ENCODE assay signal across 9 cellular contexts in genomic region chr6:32128751-32129296, GRCh38. TPM values are rescaled to one million over a fixed set of nuclear protein-coding genes. Genes with fewer than 3 reads are reported as not detected.
DNase-seq lines count a peak whose midpoint lies in the region; ATAC-seq, FAIRE-seq and TF ChIP-seq lines count a peak whose summit lies in the region.
"Had no signal": no experiment of that assay in that cellular context is flagged by ENCODE, and none has a peak within 500 bp of the region (broad histone marks: within the 10 kb centered on the region; RNA-seq: fewer than 3 reads in every experiment).

No MANE protein-coding gene starts in this region.

- peak overlapping the region; percentile 69 to 90 for H3K9ac ChIP-seq in K562 (ENCODE audit: insufficient read depth in 1 of 2, low read depth in 2 of 2, low read length in 2 of 2)

- H3K27ac Mint-ChIP-seq in activated T-cell treated with anti-CD3 and anti-CD28 coated beads, Interleukin-2, amount 50 U/mL, for 72 hours, result peak overlapping the region; percentile 82

- peak overlapping the region; percentile 87 to 100 for H3K4me3 Mint-ChIP-seq in activated T-cell treated with anti-CD3 and anti-CD28 coated beads, Interleukin-2, amount 50 U/mL, for 72 hours

- H3K9me3 Mint-ChIP-seq in activated T-cell treated with anti-CD3 and anti-CD28 coated beads, Interleukin-2, amount 50 U/mL, for 72 hours, result peaks cover 0 to 2% of the 10 kb centered on the region in 2 donors

- no peak for ATAC-seq in activated T-cell treated with anti-CD3 and anti-CD28 coated beads, Interleukin-2, amount 50 U/mL, for 72 hours (replicated peaks in 1 of 2)
- no peak for ATAC-seq in K562

- peak overlapping the region; percentile 27 for H2AFZ ChIP-seq in K562 (ENCODE audit: low read depth, low read length)

- intact Hi-C loops in K562 (cut with micrococcal nuclease) (loop anchor here (2.0 kb wide), 1 partner anchor 390 kb away; no protein-coding TSS in a partner anchor), tibial artery (cut with DNase I; ENCODE audit: low total_unique reads) (no loop called here)

- no peaks in the 10 kb centered on the region for H4K20me1 ChIP-seq in K562 (replicated peaks; ENCODE audit: control insufficient read depth, insufficient read depth, low read length)

- H3K4me1 Mint-ChIP-seq in activated T-cell treated with anti-CD3 and anti-CD28 coated beads, Interleukin-2, amount 50 U/mL, for 72 hours (ENCODE audit: low read depth), result peaks cover 43% of the 10 kb centered on the region

- TF ChIP-seq POLR2A in K562 (conservative IDR thresholded peaks at IDR 0.05), result no peak

- no peaks in the 10 kb centered on the region for H3K27me3 Mint-ChIP-seq in activated T-cell treated with anti-CD3 and anti-CD28 coated beads, Interleukin-2, amount 50 U/mL, for 72 hours (ENCODE audit: low read depth)

- peak overlapping the region; percentile 90 for H3K4me2 ChIP-seq in K562 (ENCODE audit: insufficient read depth, low read length)

- CTCF ChIA-PET in K562 (lab: Yijun Ruan, JAX; ENCODE audit: low intra/inter-chr PET ratio), result interaction anchor here (0.8 to 1.1 kb wide), 2 partner anchors 10 to 25 kb away, joined by 3 to 4 read pairs; partner anchors contain the start of gene PPT2

- no peaks in the 10 kb centered on the region for H3K9me1 ChIP-seq in K562 (ENCODE audit: control insufficient read depth, insufficient read depth, low read length)

- H3K27ac ChIP-seq in K562 (ENCODE audit: extremely low read depth, low read depth, low read length) (peak overlapping the region; percentile 83), tibial artery (peak overlapping the region; percentile 68 to 89)

- POLR2A ChIA-PET in K562 (lab: Yijun Ruan, JAX), result interaction anchor here (0.6 to 3.9 kb wide), 17 partner anchors 8 to 1815 kb away, joined by 3 to 23 read pairs (median 6); partner anchors contain the start of genes EGFL8, RNF5 and TNXB

- 8% methylated on average over 13 of the region's 13 CpGs for WGBS in K562 (ENCODE audit: insufficient coverage, low coverage, missing lambda C conversion rate)

- BruUV-seq in K562 (replicated peaks; lab: Mats Ljungman, UMichigan), result no TSS peak

- peaks cover 39% of the 10 kb centered on the region for H3K79me2 ChIP-seq in K562 (ENCODE audit: control insufficient read depth, insufficient read depth, low read length)

- H3K4me3 ChIP-seq in K562, result peak overlapping the region; percentile 91
- peak overlapping the region; percentile 65 to 94 for H3K4me3 ChIP-seq in tibial artery

- TF ChIP-seq CTCF in K562 (IDR thresholded peaks at IDR 0.05 in 2 of 3, conservative IDR thresholded peaks at IDR 0.05 in 1 of 3; ENCODE audit: insufficient read depth in 2 of 3, low read depth in 1 of 3, low read length in 3 of 3) (no peak), tibial artery (IDR thresholded peaks at IDR 0.05) (no peak)

- FAIRE-seq in K562 (lab: Jason Lieb, UNC), result no peak
- no peak for FAIRE-seq in urothelium cell line (lab: Jason Lieb, UNC)

- H3K36me3 Mint-ChIP-seq in activated T-cell treated with anti-CD3 and anti-CD28 coated beads, Interleukin-2, amount 50 U/mL, for 72 hours (ENCODE audit: insufficient read depth in 2 of 2), result peaks cover 11 to 17% of the 10 kb centered on the region in 2 donors

- in situ Hi-C loops in K562 (cut with MboI), result no loop called here

- H3K36me3 ChIP-seq in K562 (ENCODE audit: control insufficient read depth, insufficient read depth, low read length) (peaks cover 31% of the 10 kb centered on the region; the same call in 2 of the 3 replicates), tibial artery (peaks cover 23 to 31% (median 25%) of the 10 kb centered on the region in 3 donors)

- H3K9me3 ChIP-seq in K562 (replicated peaks; ENCODE audit: control insufficient read depth, insufficient read depth, low read depth, low read length) (no peaks in the 10 kb centered on the region), tibial artery (no peaks in the 10 kb centered on the region)

- no peak; a peak in 1 of 4 replicates for TF ChIP-seq RAD21 in K562 (CRISPR knock-in tag; conservative IDR thresholded peaks at IDR 0.05 in 1 of 2, IDR thresholded peaks at IDR 0.05 in 1 of 2)

- H3K4me1 ChIP-seq in K562 (replicated peaks in 1 of 2; ENCODE audit: control insufficient read depth in 2 of 2, insufficient read depth in 2 of 2, low read length in 2 of 2) (peaks cover 35 to 36% of the 10 kb centered on the region in 2 experiments), tibial artery (peaks cover 0 to 43% (median 34%) of the 10 kb centered on the region in 4 donors)

- H3K27me3 ChIP-seq in K562 (ENCODE audit: control insufficient read depth in 2 of 2, insufficient read depth in 2 of 2, low read length in 2 of 2), result no peaks in the 10 kb centered on the region
- H3K27me3 ChIP-seq in tibial artery, result no peaks in the 10 kb centered on the region

- no peak for TF ChIP-seq EP300 in K562 (IDR thresholded peaks at IDR 0.05; ENCODE audit: low read length)

- DNase-seq in activated T-cell treated with anti-CD3 and anti-CD28 coated beads, Interleukin-2, amount 50 U/mL, for 72 hours, result no peak
- DNase-seq in activated T-cell treated with anti-CD3 and anti-CD28 coated beads for 4 hours (no peak), K562 (ENCODE audit: extremely low read depth in 1 of 4, low spot score in 3 of 4) (no peak), medulla oblongata (ENCODE audit: extremely low spot score) (peak; percentile 40), tibial artery (peak in 1 of 2 donors; percentile 69), urothelium cell line (ENCODE audit: low spot score) (no peak)
- no peak for DNase-seq in stimulated activated CD4-positive, alpha-beta T cell treated with anti-CD3 and anti-CD28 coated beads, Interleukin-15, amount 100 ng/mL, for 24 hours
- DNase-seq in stimulated activated CD4-positive, alpha-beta T cell treated with anti-CD3 and anti-CD28 coated beads, Interleukin-2, amount 100 ng/mL, for 48 hours, result no peak

RNA-seq across cellular contexts. Expression of gene ATF6B, which starts 0.8 kb away (rescaled TPM):
- 100 to 1,000 TPM in 1 of 2 donors, 10 to 100 TPM in 1; 99.9 to 105 TPM for total RNA-seq in activated T-cell treated with anti-CD3 and anti-CD28 coated beads, Interleukin-2, amount 50 U/mL, for 72 hours
- 189 and 474 TPM in 2 replicates for total RNA-seq in K562 (2011; cell fraction: chromatin; rRNA removed; ENCODE audit: low replicate concordance)
- total RNA-seq in K562 (2011; cell fraction: nucleolus; rRNA removed), result 248 and 265 TPM in 2 replicates
- 205 and 216 TPM in 2 replicates for total RNA-seq in K562 (2011; cell fraction: nucleoplasm; rRNA removed)
- 22.7 and 25.4 TPM in 2 replicates for total RNA-seq in K562 (2014; rRNA removed)
- 15.6 and 21.5 TPM in 2 replicates for total RNA-seq in K562 (2014; rRNA removed; fragmentation: Illumina TruSeq; extraction: Trizol)
- total RNA-seq in K562 (2015; rRNA removed; fragmentation: Illumina TruSeq; extraction: Trizol), result 30.5 and 31.7 TPM in 2 replicates
- 83.6 and 89.7 TPM in 2 replicates for total RNA-seq in K562 (2021)
- 46.6 and 83.9 TPM in 2 replicates for polyA plus RNA-seq in K562 (2011; rRNA removed)
- polyA plus RNA-seq in K562 (2011; cell fraction: cytosol; rRNA removed), result 74.9 and 91.7 TPM in 2 replicates
- polyA plus RNA-seq in K562 (2011; cell fraction: nucleus; rRNA removed), result 198 and 250 TPM in 2 replicates
- 138 and 229 TPM in 2 replicates for polyA plus RNA-seq in K562 (2012)
- polyA plus RNA-seq in K562 (2014; fragmentation: Illumina TruSeq; extraction: Trizol), result 128 and 131 TPM in 2 replicates
- polyA plus RNA-seq in K562 (2014; fragmentation: Nextera tagmentation; extraction: Ambion mirVana), result 10 to 100 TPM; 20.7 to 26.1 TPM
- polyA plus RNA-seq in K562 (2014; rRNA removed), result 88.0 and 103 TPM in 2 replicates
- polyA minus RNA-seq in K562 (2011; rRNA and poly(A)+ RNA removed), result 22.1 and 23.6 TPM in 2 replicates
- 34.3 and 45.6 TPM in 2 replicates for polyA minus RNA-seq in K562 (2011; cell fraction: cytosol; rRNA and poly(A)+ RNA removed)
- 42.9 and 68.4 TPM in 2 replicates for polyA minus RNA-seq in K562 (2011; cell fraction: nucleus; rRNA and poly(A)+ RNA removed)

RNA-seq across cellular contexts. Expression of gene FKBPL, which starts 1.3 kb away (rescaled TPM):
- total RNA-seq in activated T-cell treated with anti-CD3 and anti-CD28 coated beads, Interleukin-2, amount 50 U/mL, for 72 hours, result 1 to 10 TPM; 6.9 to 9.1 TPM
- 7.3 and 12.0 TPM in 2 replicates for total RNA-seq in K562 (2011; cell fraction: chromatin; rRNA removed; ENCODE audit: low replicate concordance)
- 8.4 and 12.0 TPM in 2 replicates for total RNA-seq in K562 (2011; cell fraction: nucleolus; rRNA removed)
- total RNA-seq in K562 (2011; cell fraction: nucleoplasm; rRNA removed), result 7.9 and 8.3 TPM in 2 replicates
- 18.8 and 24.3 TPM in 2 replicates for total RNA-seq in K562 (2014; rRNA removed)
- total RNA-seq in K562 (2014; rRNA removed; fragmentation: Illumina TruSeq; extraction: Trizol), result 18.7 and 23.5 TPM in 2 replicates
- 23.9 and 26.7 TPM in 2 replicates for total RNA-seq in K562 (2015; rRNA removed; fragmentation: Illumina TruSeq; extraction: Trizol)
- 21.0 and 22.9 TPM in 2 replicates for total RNA-seq in K562 (2021)
- 9.0 and 11.5 TPM in 2 replicates for polyA plus RNA-seq in K562 (2011; rRNA removed)
- 7.7 and 12.2 TPM in 2 replicates for polyA plus RNA-seq in K562 (2011; cell fraction: cytosol; rRNA removed)
- polyA plus RNA-seq in K562 (2011; cell fraction: nucleus; rRNA removed), result 6.2 and 7.7 TPM in 2 replicates
- 14.2 and 18.6 TPM in 2 replicates for polyA plus RNA-seq in K562 (2012)
- 22.2 and 23.3 TPM in 2 replicates for polyA plus RNA-seq in K562 (2014; fragmentation: Illumina TruSeq; extraction: Trizol)
- 10 to 100 TPM; 18.3 to 31.4 TPM for polyA plus RNA-seq in K562 (2014; fragmentation: Nextera tagmentation; extraction: Ambion mirVana)
- 20.1 and 20.6 TPM in 2 replicates for polyA plus RNA-seq in K562 (2014; rRNA removed)
- polyA minus RNA-seq in K562 (2011; rRNA and poly(A)+ RNA removed), result 6.1 and 7.3 TPM in 2 replicates
- 4.6 and 7.4 TPM in 2 replicates for polyA minus RNA-seq in K562 (2011; cell fraction: cytosol; rRNA and poly(A)+ RNA removed)
- polyA minus RNA-seq in K562 (2011; cell fraction: nucleus; rRNA and poly(A)+ RNA removed), result 3.9 and 7.9 TPM in 2 replicates

RNA-seq across cellular contexts. Expression of gene TNXB, which starts 19.7 kb away (rescaled TPM):
- 10 to 100 TPM; 10.9 to 15.0 TPM for total RNA-seq in activated T-cell treated with anti-CD3 and anti-CD28 coated beads, Interleukin-2, amount 50 U/mL, for 72 hours
- total RNA-seq in K562 (2011; cell fraction: chromatin; rRNA removed; ENCODE audit: low replicate concordance), result 19.6 and 47.4 TPM in 2 replicates
- 28.9 and 33.2 TPM in 2 replicates for total RNA-seq in K562 (2011; cell fraction: nucleolus; rRNA removed)
- total RNA-seq in K562 (2011; cell fraction: nucleoplasm; rRNA removed), result 21.4 and 27.9 TPM in 2 replicates
- total RNA-seq in K562 (2014; rRNA removed), result 28.1 and 35.0 TPM in 2 replicates
- total RNA-seq in K562 (2014; rRNA removed; fragmentation: Illumina TruSeq; extraction: Trizol), result 4.2 and 6.1 TPM in 2 replicates
- total RNA-seq in K562 (2015; rRNA removed; fragmentation: Illumina TruSeq; extraction: Trizol), result 25.0 and 26.2 TPM in 2 replicates
- total RNA-seq in K562 (2021), result 24.2 and 25.8 TPM in 2 replicates
- polyA plus RNA-seq in K562 (2011; rRNA removed), result 11.3 and 13.3 TPM in 2 replicates
- 20.6 and 53.8 TPM in 2 replicates for polyA plus RNA-seq in K562 (2011; cell fraction: cytosol; rRNA removed)
- 25.4 and 47.3 TPM in 2 replicates for polyA plus RNA-seq in K562 (2011; cell fraction: nucleus; rRNA removed)
- polyA plus RNA-seq in K562 (2012), result 25.6 and 28.6 TPM in 2 replicates
- 12.4 and 24.8 TPM in 2 replicates for polyA plus RNA-seq in K562 (2014; fragmentation: Illumina TruSeq; extraction: Trizol)
- under 1 TPM; 0.14 to 0.43 TPM for polyA plus RNA-seq in K562 (2014; fragmentation: Nextera tagmentation; extraction: Ambion mirVana)
- polyA plus RNA-seq in K562 (2014; rRNA removed), result 24.5 and 27.0 TPM in 2 replicates
- 3.1 and 6.0 TPM in 2 replicates for polyA minus RNA-seq in K562 (2011; rRNA and poly(A)+ RNA removed)
- 15.5 and 15.6 TPM in 2 replicates for polyA minus RNA-seq in K562 (2011; cell fraction: cytosol; rRNA and poly(A)+ RNA removed)
- 16.2 and 17.0 TPM in 2 replicates for polyA minus RNA-seq in K562 (2011; cell fraction: nucleus; rRNA and poly(A)+ RNA removed)

RNA-seq across cellular contexts. Expression of gene PRRT1, which starts 22.9 kb away (rescaled TPM):
- total RNA-seq in activated T-cell treated with anti-CD3 and anti-CD28 coated beads, Interleukin-2, amount 50 U/mL, for 72 hours, result 1 to 10 TPM in 1 of 2 donors, under 1 TPM in 1; 0.83 to 1.2 TPM
- total RNA-seq in K562 (2011; cell fraction: chromatin; rRNA removed; ENCODE audit: low replicate concordance), result 2.0 and 3.2 TPM in 2 replicates
- 0.92 and 1.5 TPM in 2 replicates for total RNA-seq in K562 (2011; cell fraction: nucleolus; rRNA removed)
- total RNA-seq in K562 (2011; cell fraction: nucleoplasm; rRNA removed), result 3.2 and 6.0 TPM in 2 replicates
- total RNA-seq in K562 (2014; rRNA removed) (0.14 and 0.57 TPM in 2 replicates), K562 (2014; rRNA removed; fragmentation: Illumina TruSeq; extraction: Trizol) (0.16 and 0.29 TPM in 2 replicates), K562 (2015; rRNA removed; fragmentation: Illumina TruSeq; extraction: Trizol) (0.40 and 0.53 TPM in 2 replicates), K562 (2021) (1.9 and 3.0 TPM in 2 replicates)
- polyA plus RNA-seq in K562 (2011; rRNA removed) (0.50 and 1.1 TPM in 2 replicates), K562 (2014; fragmentation: Illumina TruSeq; extraction: Trizol) (3.3 and 3.5 TPM in 2 replicates), K562 (2014; fragmentation: Nextera tagmentation; extraction: Ambion mirVana) (under 1 TPM; 0.31 to 0.41 TPM), K562 (2014; rRNA removed) (2.1 and 2.8 TPM in 2 replicates)
- polyA plus RNA-seq in K562 (2011; cell fraction: cytosol; rRNA removed), result 1.3 and 2.0 TPM in 2 replicates
- 6.7 and 12.8 TPM in 2 replicates for polyA plus RNA-seq in K562 (2011; cell fraction: nucleus; rRNA removed)
- polyA plus RNA-seq in K562 (2012), result 3.9 and 9.0 TPM in 2 replicates
- polyA minus RNA-seq in K562 (2011; rRNA and poly(A)+ RNA removed), result 0.07 and 0.27 TPM in 2 replicates
- polyA minus RNA-seq in K562 (2011; cell fraction: cytosol; rRNA and poly(A)+ RNA removed), result 0.48 TPM in 1 of 2 replicates, not detected in the other
- polyA minus RNA-seq in K562 (2011; cell fraction: nucleus; rRNA and poly(A)+ RNA removed), result 0.44 and 0.54 TPM in 2 replicates
- total RNA-seq: Daoy had no signal

RNA-seq across cellular contexts. Expression of gene PPT2, which starts 25.1 kb away (rescaled TPM):
- total RNA-seq in activated T-cell treated with anti-CD3 and anti-CD28 coated beads, Interleukin-2, amount 50 U/mL, for 72 hours, result 10 to 100 TPM; 17.9 to 18.2 TPM
- 123 and 281 TPM in 2 replicates for total RNA-seq in K562 (2011; cell fraction: chromatin; rRNA removed; ENCODE audit: low replicate concordance)
- total RNA-seq in K562 (2011; cell fraction: nucleolus; rRNA removed), result 210 and 218 TPM in 2 replicates
- 184 and 227 TPM in 2 replicates for total RNA-seq in K562 (2011; cell fraction: nucleoplasm; rRNA removed)
- total RNA-seq in K562 (2014; rRNA removed) (69.9 and 296 TPM in 2 replicates), K562 (2014; rRNA removed; fragmentation: Illumina TruSeq; extraction: Trizol) (42.5 and 43.7 TPM in 2 replicates), K562 (2015; rRNA removed; fragmentation: Illumina TruSeq; extraction: Trizol) (44.1 and 45.6 TPM in 2 replicates), K562 (2021) (83.2 and 83.4 TPM in 2 replicates)
- polyA plus RNA-seq in K562 (2011; rRNA removed) (75.8 and 76.6 TPM in 2 replicates), K562 (2014; fragmentation: Illumina TruSeq; extraction: Trizol) (92.6 and 98.8 TPM in 2 replicates), K562 (2014; fragmentation: Nextera tagmentation; extraction: Ambion mirVana) (10 to 100 TPM; 27.4 to 41.6 TPM), K562 (2014; rRNA removed) (86.4 and 95.1 TPM in 2 replicates)
- 86.3 and 114 TPM in 2 replicates for polyA plus RNA-seq in K562 (2011; cell fraction: cytosol; rRNA removed)
- polyA plus RNA-seq in K562 (2011; cell fraction: nucleus; rRNA removed), result 311 and 473 TPM in 2 replicates
- polyA plus RNA-seq in K562 (2012), result 53.9 and 83.7 TPM in 2 replicates
- polyA minus RNA-seq in K562 (2011; rRNA and poly(A)+ RNA removed), result 25.0 and 32.8 TPM in 2 replicates
- 31.8 and 46.0 TPM in 2 replicates for polyA minus RNA-seq in K562 (2011; cell fraction: cytosol; rRNA and poly(A)+ RNA removed)
- 44.2 and 45.1 TPM in 2 replicates for polyA minus RNA-seq in K562 (2011; cell fraction: nucleus; rRNA and poly(A)+ RNA removed)
